8 cellular contexts compared by ENCODE assay signal in the genomic region with DNA sequence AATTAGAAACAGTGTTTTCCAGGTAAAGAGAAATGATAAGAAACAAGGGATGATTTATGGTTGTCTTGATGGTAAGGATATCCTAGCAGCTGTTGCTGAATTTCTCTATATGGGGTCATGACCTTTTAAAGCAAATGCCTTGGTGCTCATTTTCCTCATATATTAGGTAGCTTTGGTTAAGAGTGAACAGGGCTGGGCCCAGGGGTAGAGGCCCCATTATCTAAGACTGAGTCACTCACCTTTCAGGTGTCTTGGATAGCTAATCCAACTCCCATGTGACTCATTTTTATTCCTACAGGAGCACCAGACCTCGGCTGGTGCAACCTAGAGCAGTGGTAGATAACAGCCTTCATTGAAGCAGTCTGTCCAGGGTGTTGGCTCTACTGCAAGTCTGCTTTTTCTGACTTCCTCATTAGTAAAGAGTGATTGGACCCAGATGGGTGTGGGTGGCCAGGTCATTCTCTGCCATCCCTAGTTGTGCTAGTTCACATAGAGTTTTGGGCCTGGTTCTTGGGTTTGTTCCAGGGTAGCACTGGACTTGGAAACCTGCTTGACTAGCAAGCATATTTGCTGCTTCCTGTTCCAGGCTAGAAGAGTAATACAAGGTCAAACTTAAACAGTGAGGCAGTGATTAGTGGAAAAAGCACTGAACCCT.
DNase-seq lines count a peak whose midpoint lies in the region; ATAC-seq lines count a peak whose summit lies in the region.

No MANE protein-coding gene starts in this region.

- ATAC-seq in GM18907 (IDR thresholded peaks at IDR 0.05; ENCODE audit: unreplicated experiment) (no peak), HG03196 (IDR thresholded peaks at IDR 0.05; ENCODE audit: unreplicated experiment) (no peak)

- H3K27me3 ChIP-seq in HAP-1 (ENCODE audit: low read depth): no peaks in the 10 kb centered on the region

- no peak overlapping the region for H3K4me3 ChIP-seq in HAP-1

- no peaks in the 10 kb centered on the region for H3K9me3 ChIP-seq in HAP-1

- peaks cover 2% of the 10 kb centered on the region; the same call in 1 of the 2 replicates for H3K4me1 ChIP-seq in HAP-1

- in situ Hi-C loops in HAP-1 (cut with MboI; ENCODE audit: low sequenced_read_pairs): no loop called here

- DNase-seq in DMS 273 (lab: John Stamatoyannopoulos, UW; ENCODE audit: unreplicated experiment): peak; percentile 9
- no peak for DNase-seq in DMS 273 treated with DMSO at 0.1 percent for 48 hours (lab: John Stamatoyannopoulos, UW)
- peak; percentile 77 for DNase-seq in SW480 (ENCODE audit: low spot score)
- peak; percentile 73 for DNase-seq in fibroblast of gingiva (ENCODE audit: low read depth)
- DNase-seq in pons (ENCODE audit: low spot score): peak; percentile 35
- no peak for DNase-seq in HAP-1 (ENCODE audit: low spot score in 2 of 2)

- H3K36me3 ChIP-seq in HAP-1 (replicated peaks): peaks cover 37% of the 10 kb centered on the region

Comparison
In these comparisons a context has a peak if more than half of its experiments do, and no peak if none do; other contexts are left out.
1. DNase-seq: peak in DMS 273 (single experiment), SW480 (single experiment), fibroblast of gingiva (single experiment) and pons (single experiment); none in DMS 273 treated with DMSO at 0.1 percent for 48 hours (single experiment) and HAP-1 (0 of 2).